ENCODE assay signal across 12 cellular contexts in the genomic region with DNA sequence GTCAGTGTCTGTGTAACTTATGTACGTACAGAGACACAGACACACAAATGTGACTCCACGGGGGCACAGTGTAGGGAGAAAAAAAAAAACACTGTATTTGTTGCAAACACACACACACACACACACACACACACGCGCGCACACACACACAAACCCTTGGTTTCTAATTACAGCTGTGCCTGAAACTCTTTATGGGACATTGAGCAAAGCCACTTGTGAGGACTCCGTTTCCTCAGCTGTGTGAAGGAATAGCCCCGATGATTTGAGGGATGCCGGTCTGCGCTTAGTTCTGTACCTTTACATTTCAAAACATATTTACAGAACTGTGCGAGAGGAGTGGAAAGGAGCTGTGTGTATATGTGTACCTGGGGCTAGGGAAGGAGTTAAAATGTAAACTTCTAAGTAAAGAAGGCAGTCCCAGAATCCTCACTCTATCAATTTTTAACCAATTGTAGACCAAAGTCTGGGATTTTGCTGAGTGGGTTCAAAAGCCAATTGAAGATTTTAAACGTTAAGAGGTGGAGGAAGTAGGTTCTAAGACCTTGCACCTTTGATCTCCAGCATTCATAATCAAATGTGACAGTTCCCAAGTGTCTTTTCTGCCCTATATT. TPM values are rescaled to one million over a fixed set of nuclear protein-coding genes. Genes with fewer than 3 reads are reported as not detected.
DNase-seq lines count a peak whose midpoint lies in the region; TF ChIP-seq lines count a peak whose summit lies in the region.
"Had no signal": no experiment of that assay in that cellular context is flagged by ENCODE, and none has a peak within 500 bp of the region (broad histone marks: within the 10 kb centered on the region; RNA-seq: fewer than 3 reads in every experiment).

No MANE protein-coding gene starts in this region.

- no peak overlapping the region for H2BK120ac ChIP-seq in mesendoderm (ENCODE audit: low read depth, low read length)

- CTCF ChIA-PET in activated CD4-positive, alpha-beta memory T cell treated with anti-CD3 and anti-CD28 coated beads, Interleukin-2, amount 10 ng/mL, durations not matched to agents 7 days and 5 days (lab: Charles Lee) = interaction anchor here (0.7 to 2.9 kb wide), 4 partner anchors 10 to 998 kb away, joined by 4 to 19 read pairs (median 6); no protein-coding TSS in a partner anchor

- H3K27ac Mint-ChIP-seq in activated naive CD4-positive, alpha-beta T cell treated with anti-CD3 and anti-CD28 coated beads, Interleukin-2, amount 50 U/mL, for 24 hours = peak overlapping the region; percentile 41
- no peak overlapping the region for H3K27ac Mint-ChIP-seq in activated CD4-positive, alpha-beta memory T cell treated with anti-CD3 and anti-CD28 coated beads, Interleukin-2, amount 10 ng/mL, durations not matched to agents 7 days and 5 days
- H3K27ac Mint-ChIP-seq: HFFc6 had no signal

- H3K23ac ChIP-seq in mesendoderm (ENCODE audit: low read length) = no peak overlapping the region

- peak overlapping the region; percentile 82 for H3K56ac ChIP-seq in mesendoderm (ENCODE audit: low read length)

- no peak overlapping the region for H2BK15ac ChIP-seq in mesendoderm (replicated peaks; ENCODE audit: low read depth)

- H3K79me2 ChIP-seq in mesendoderm (ENCODE audit: control insufficient read depth, insufficient read depth, low read length) = no peaks in the 10 kb centered on the region

- no peak overlapping the region for H4K5ac ChIP-seq in mesendoderm (ENCODE audit: low read length)

- H3K36me3 Mint-ChIP-seq in activated naive CD4-positive, alpha-beta T cell treated with anti-CD3 and anti-CD28 coated beads, Interleukin-2, amount 50 U/mL, for 24 hours = no peaks in the 10 kb centered on the region
- H3K36me3 Mint-ChIP-seq in activated CD4-positive, alpha-beta memory T cell treated with anti-CD3 and anti-CD28 coated beads, Interleukin-2, amount 10 ng/mL, durations not matched to agents 7 days and 5 days (ENCODE audit: low read depth) = peaks cover 5% of the 10 kb centered on the region

- no peaks in the 10 kb centered on the region for H3K27me3 ChIP-seq in mesendoderm (ENCODE audit: insufficient read depth, low read length, poor library complexity)

- peak overlapping the region; percentile 56 for H3K9ac ChIP-seq in mesendoderm (ENCODE audit: low read length)

- no peaks in the 10 kb centered on the region for H3K9me3 Mint-ChIP-seq in activated naive CD4-positive, alpha-beta T cell treated with anti-CD3 and anti-CD28 coated beads, Interleukin-2, amount 50 U/mL, for 24 hours
- peaks cover 5% of the 10 kb centered on the region for H3K9me3 Mint-ChIP-seq in activated CD4-positive, alpha-beta memory T cell treated with anti-CD3 and anti-CD28 coated beads, Interleukin-2, amount 10 ng/mL, durations not matched to agents 7 days and 5 days
- H3K9me3 Mint-ChIP-seq: central memory CD8-positive, alpha-beta T cell; HFFc6 had no signal

- H2BK5ac ChIP-seq in mesendoderm (ENCODE audit: low read length) = peak overlapping the region; percentile 23

- POLR2A ChIA-PET in activated CD4-positive, alpha-beta memory T cell treated with anti-CD3 and anti-CD28 coated beads, Interleukin-2, amount 10 ng/mL, durations not matched to agents 7 days and 5 days (lab: Charles Lee) = interaction anchor here (0.7 to 9.2 kb wide), 2 partner anchors 50 to 225 kb away, joined by 4 to 251 read pairs; no protein-coding TSS in a partner anchor

- no peak overlapping the region for H3K4me3 Mint-ChIP-seq in activated naive CD4-positive, alpha-beta T cell treated with anti-CD3 and anti-CD28 coated beads, Interleukin-2, amount 50 U/mL, for 24 hours
- H3K4me3 Mint-ChIP-seq in activated CD4-positive, alpha-beta memory T cell treated with anti-CD3 and anti-CD28 coated beads, Interleukin-2, amount 10 ng/mL, durations not matched to agents 7 days and 5 days = no peak overlapping the region
- H3K4me3 Mint-ChIP-seq: central memory CD8-positive, alpha-beta T cell had no signal

- H3K4me3 ChIP-seq in choroid plexus epithelial cell (ENCODE audit: low read depth, low read length) = peak overlapping the region; percentile 45
- H3K4me3 ChIP-seq in mesendoderm (ENCODE audit: low read length) = peak overlapping the region; percentile 8

- TF ChIP-seq CTCF in choroid plexus epithelial cell (conservative IDR thresholded peaks at IDR 0.05; ENCODE audit: low read depth, low read length) = no peak

- peaks cover 63% of the 10 kb centered on the region for H3K4me1 Mint-ChIP-seq in activated naive CD4-positive, alpha-beta T cell treated with anti-CD3 and anti-CD28 coated beads, Interleukin-2, amount 50 U/mL, for 24 hours
- H3K4me1 Mint-ChIP-seq in activated CD4-positive, alpha-beta memory T cell treated with anti-CD3 and anti-CD28 coated beads, Interleukin-2, amount 10 ng/mL, durations not matched to agents 7 days and 5 days = peaks cover 52% of the 10 kb centered on the region

- H3K27ac ChIP-seq in mesendoderm (ENCODE audit: low read depth, low read length) = peak overlapping the region; percentile 23

- H3K4me1 ChIP-seq in mesendoderm (ENCODE audit: control insufficient read depth, low read depth, low read length) = peaks cover 2% of the 10 kb centered on the region

- peak overlapping the region; percentile 53 for H3K4me2 ChIP-seq in mesendoderm (ENCODE audit: low read length)

- no CpG with 5 or more reads among the region's 11 CpGs for WGBS in mesendoderm (ENCODE audit: extremely low coverage, insufficient coverage, low lambda C conversion rate)

- no peak for DNase-seq in activated naive CD4-positive, alpha-beta T cell (lab: John Stamatoyannopoulos, UW)
- DNase-seq in choroid plexus epithelial cell (ENCODE audit: low read depth) (peak; percentile 49), mesendoderm (no peak), COLO829 (ENCODE audit: low spot score) (no peak), KG1 (lab: John Stamatoyannopoulos, UW) (no peak)
- DNase-seq in activated effector memory CD4-positive, alpha-beta T cell treated with Interleukin-2 at 50 U/mL for 16 hours = no peak
- DNase-seq in activated CD4-positive, alpha-beta memory T cell treated with anti-CD3 and anti-CD28 coated beads, Interleukin-2, amount 10 ng/mL, durations not matched to agents 7 days and 5 days = no peak
- DNase-seq: HFFc6; stimulated activated CD4-positive, alpha-beta T cell treated with anti-CD3 and anti-CD28 coated beads, Interleukin-4, amount 100 ng/mL, for 4 hours had no signal

- no peak overlapping the region for H2AK5ac ChIP-seq in mesendoderm (ENCODE audit: low read length)

- H4K8ac ChIP-seq in mesendoderm (ENCODE audit: low read depth, low read length) = no peak overlapping the region

- no peaks in the 10 kb centered on the region for H3K36me3 ChIP-seq in mesendoderm (ENCODE audit: control insufficient read depth, insufficient read depth, low read length)

- H3K4ac ChIP-seq in mesendoderm (ENCODE audit: low read depth, low read length) = no peak overlapping the region

- H3K79me1 ChIP-seq in mesendoderm (ENCODE audit: low read length) = no peaks in the 10 kb centered on the region

- no peak overlapping the region for H3K18ac ChIP-seq in mesendoderm (ENCODE audit: low read length)

- H3K27me3 Mint-ChIP-seq in activated naive CD4-positive, alpha-beta T cell treated with anti-CD3 and anti-CD28 coated beads, Interleukin-2, amount 50 U/mL, for 24 hours = no peaks in the 10 kb centered on the region
- no peaks in the 10 kb centered on the region for H3K27me3 Mint-ChIP-seq in activated CD4-positive, alpha-beta memory T cell treated with anti-CD3 and anti-CD28 coated beads, Interleukin-2, amount 10 ng/mL, durations not matched to agents 7 days and 5 days
- H3K27me3 Mint-ChIP-seq: central memory CD8-positive, alpha-beta T cell had no signal

RNA-seq across cellular contexts. Expression of a gene that starts 5.3 kb away (rescaled TPM):
- 1.3 TPM for polyA plus RNA-seq in mesendoderm (2013, experiment 1 of 2)
- 1.4 TPM for polyA plus RNA-seq in mesendoderm (2013, experiment 2 of 2)
- total RNA-seq in activated CD4-positive, alpha-beta memory T cell treated with anti-CD3 and anti-CD28 coated beads, Interleukin-2, amount 10 ng/mL, durations not matched to agents 7 days and 5 days = 10 to 100 TPM; 30.4 to 33.4 TPM

RNA-seq across cellular contexts. Expression of a gene that starts 48.3 kb away (rescaled TPM):
- not detected for polyA plus RNA-seq in mesendoderm (2013, experiment 1 of 2)
- polyA plus RNA-seq in mesendoderm (2013, experiment 2 of 2) = not detected
- total RNA-seq in activated CD4-positive, alpha-beta memory T cell treated with anti-CD3 and anti-CD28 coated beads, Interleukin-2, amount 10 ng/mL, durations not matched to agents 7 days and 5 days = not detected
- total RNA-seq: Daoy, HFFc6 had no signal
